9 cellular contexts compared by ENCODE assay signal in genomic region chr17:38761612-38762011, GRCh38. TPM values are rescaled to one million over a fixed set of nuclear protein-coding genes. Genes with fewer than 3 reads are reported as not detected.
A peak's percentile ranks its signal among the peaks of the same experiment; 100 is the strongest.
DNase-seq lines count a peak whose midpoint lies in the region; ATAC-seq, FAIRE-seq and TF ChIP-seq lines count a peak whose summit lies in the region.
"Had no signal": no experiment of that assay in that cellular context is flagged by ENCODE, and none has a peak within 500 bp of the region (broad histone marks: within the 10 kb centered on the region; RNA-seq: fewer than 3 reads in every experiment).

No MANE protein-coding gene starts in this region.

- H3K9me3 Mint-ChIP-seq in progenitor cell of endocrine pancreas (ENCODE audit: low read depth), result no peaks in the 10 kb centered on the region

- H3K9me1 ChIP-seq in K562 (ENCODE audit: control insufficient read depth, insufficient read depth, low read length), result no peaks in the 10 kb centered on the region

- H3K27ac ChIP-seq in K562 (ENCODE audit: extremely low read depth, low read depth, low read length), result no peak overlapping the region
- H3K27ac ChIP-seq: BLaER1 had no signal

- no peaks in the 10 kb centered on the region for H3K27me3 Mint-ChIP-seq in progenitor cell of endocrine pancreas

- POLR2A ChIA-PET in K562 (lab: Yijun Ruan, JAX), result interaction anchor here (0.7 to 1.2 kb wide), 4 partner anchors 10 to 92 kb away, joined by 3 to 6 read pairs (median 4); partner anchors contain the start of genes PSMB3 and RPL23

- no peak for FAIRE-seq in K562 (lab: Jason Lieb, UNC)

- 64% methylated on average over 4 of the region's 4 CpGs for WGBS in K562 (ENCODE audit: insufficient coverage, low coverage, missing lambda C conversion rate)

- no peaks in the 10 kb centered on the region for H3K9me3 ChIP-seq in K562 (replicated peaks; ENCODE audit: control insufficient read depth, insufficient read depth, low read depth, low read length)
- H3K9me3 ChIP-seq: BLaER1 had no signal

- H3K27me3 ChIP-seq in K562 (ENCODE audit: control insufficient read depth in 2 of 2, insufficient read depth in 2 of 2, low read length in 2 of 2), result no peaks in the 10 kb centered on the region
- H3K27me3 ChIP-seq: BLaER1 had no signal

- H4K20me1 ChIP-seq in K562 (replicated peaks; ENCODE audit: control insufficient read depth, insufficient read depth, low read length), result peaks cover 6% of the 10 kb centered on the region

- no peak overlapping the region for H3K4me2 ChIP-seq in K562 (ENCODE audit: insufficient read depth, low read length)
- H3K4me2 ChIP-seq: BLaER1 had no signal

- DNase-seq in NCI-H146 (lab: John Stamatoyannopoulos, UW) (peak; percentile 4), NCI-H146 treated with DMSO at 0.1 percent for 48 hours (lab: John Stamatoyannopoulos, UW; ENCODE audit: unreplicated experiment) (no peak), NCI-H82 (lab: John Stamatoyannopoulos, UW) (peak; percentile 85), K562 (ENCODE audit: extremely low read depth in 1 of 4, low spot score in 3 of 4) (peak; percentile 41 to 66 (median 52)), progenitor cell of endocrine pancreas (ENCODE audit: low spot score, unreplicated experiment) (no peak), DMS79 treated with DMSO at 0.1 percent for 48 hours (lab: John Stamatoyannopoulos, UW) (no peak), NCI-H1105 (lab: John Stamatoyannopoulos, UW) (no peak)

- H2AFZ ChIP-seq in K562 (ENCODE audit: low read depth, low read length), result no peak overlapping the region

- H3K36me3 Mint-ChIP-seq in progenitor cell of endocrine pancreas (ENCODE audit: insufficient read depth), result peaks cover 27% of the 10 kb centered on the region

- CTCF ChIA-PET in K562 (lab: Yijun Ruan, JAX; ENCODE audit: low intra/inter-chr PET ratio), result interaction anchor here (0.6 kb wide), 1 partner anchor 101 kb away, joined by 3 read pairs; no protein-coding TSS in a partner anchor

- H3K36me3 ChIP-seq in K562 (ENCODE audit: control insufficient read depth, insufficient read depth, low read length), result peaks cover 90% of the 10 kb centered on the region

- intact Hi-C loops in K562 (cut with micrococcal nuclease), result no loop called here

- H3K4me1 ChIP-seq in K562 (replicated peaks in 1 of 2; ENCODE audit: control insufficient read depth in 2 of 2, insufficient read depth in 2 of 2, low read length in 2 of 2), result no peaks in the 10 kb centered on the region
- H3K4me1 ChIP-seq: BLaER1 had no signal

- no peak overlapping the region for H3K9ac ChIP-seq in K562 (ENCODE audit: insufficient read depth in 1 of 2, low read depth in 2 of 2, low read length in 2 of 2)
- H3K9ac ChIP-seq: BLaER1 had no signal

- peak in 1 of 2 experiments; percentile 61; a peak in 2 of 4 replicates for TF ChIP-seq RAD21 in K562 (CRISPR knock-in tag; conservative IDR thresholded peaks at IDR 0.05 in 1 of 2, IDR thresholded peaks at IDR 0.05 in 1 of 2)

- H3K4me3 Mint-ChIP-seq in progenitor cell of endocrine pancreas (ENCODE audit: low read depth), result no peak overlapping the region

- H3K79me2 ChIP-seq in K562 (ENCODE audit: control insufficient read depth, insufficient read depth, low read length), result no peaks in the 10 kb centered on the region

- no peak; the same call in 1 of the 2 replicates for TF ChIP-seq POLR2A in K562 (conservative IDR thresholded peaks at IDR 0.05)

- peak; percentile 90 for ATAC-seq in K562
- no peak for ATAC-seq in HG02763 (IDR thresholded peaks at IDR 0.05; ENCODE audit: unreplicated experiment)

- H3K27ac Mint-ChIP-seq in progenitor cell of endocrine pancreas, result peak overlapping the region; percentile 35

- H3K4me1 Mint-ChIP-seq in progenitor cell of endocrine pancreas (ENCODE audit: low read depth), result no peaks in the 10 kb centered on the region

- in situ Hi-C loops in K562 (cut with MboI), result no loop called here

- no TSS peak for BruUV-seq in K562 (replicated peaks; lab: Mats Ljungman, UMichigan)

- no peak overlapping the region for H3K4me3 ChIP-seq in K562
- H3K4me3 ChIP-seq: BLaER1 had no signal

- no peak for TF ChIP-seq EP300 in K562 (IDR thresholded peaks at IDR 0.05; ENCODE audit: low read length)

- TF ChIP-seq CTCF in K562 (IDR thresholded peaks at IDR 0.05 in 2 of 3, conservative IDR thresholded peaks at IDR 0.05 in 1 of 3; ENCODE audit: insufficient read depth in 2 of 3, low read depth in 1 of 3, low read length in 3 of 3), result peak; percentile 62 to 77 (median 69)
- peak; percentile 39 for TF ChIP-seq CTCF in progenitor cell of endocrine pancreas (IDR thresholded peaks at IDR 0.05; ENCODE audit: unreplicated experiment)

RNA-seq across cellular contexts. Expression of gene PSMB3, which starts 9.1 kb away (rescaled TPM):
- 28.6 and 81.3 TPM in 2 replicates for total RNA-seq in K562 (2011; cell fraction: chromatin; rRNA removed; ENCODE audit: low replicate concordance)
- 130 and 156 TPM in 2 replicates for total RNA-seq in K562 (2011; cell fraction: nucleolus; rRNA removed)
- 96.8 and 111 TPM in 2 replicates for total RNA-seq in K562 (2011; cell fraction: nucleoplasm; rRNA removed)
- 509 and 525 TPM in 2 replicates for total RNA-seq in K562 (2014; rRNA removed)
- total RNA-seq in K562 (2014; rRNA removed; fragmentation: Illumina TruSeq; extraction: Trizol), result 498 and 574 TPM in 2 replicates
- total RNA-seq in K562 (2015; rRNA removed; fragmentation: Illumina TruSeq; extraction: Trizol), result 469 and 476 TPM in 2 replicates
- 460 and 522 TPM in 2 replicates for total RNA-seq in K562 (2021)
- 331 and 538 TPM in 2 replicates for polyA plus RNA-seq in K562 (2011; rRNA removed)
- polyA plus RNA-seq in K562 (2011; cell fraction: cytosol; rRNA removed), result 662 and 1,258 TPM in 2 replicates
- 149 and 186 TPM in 2 replicates for polyA plus RNA-seq in K562 (2011; cell fraction: nucleus; rRNA removed)
- 361 and 450 TPM in 2 replicates for polyA plus RNA-seq in K562 (2012)
- polyA plus RNA-seq in K562 (2014; fragmentation: Illumina TruSeq; extraction: Trizol), result 538 and 584 TPM in 2 replicates
- polyA plus RNA-seq in K562 (2014; fragmentation: Nextera tagmentation; extraction: Ambion mirVana), result 1,000 to 10,000 TPM; 2,413 to 2,775 TPM
- 729 and 824 TPM in 2 replicates for polyA plus RNA-seq in K562 (2014; rRNA removed)
- 209 and 374 TPM in 2 replicates for polyA minus RNA-seq in K562 (2011; rRNA and poly(A)+ RNA removed)
- 99.7 and 217 TPM in 2 replicates for polyA minus RNA-seq in K562 (2011; cell fraction: cytosol; rRNA and poly(A)+ RNA removed)
- polyA minus RNA-seq in K562 (2011; cell fraction: nucleus; rRNA and poly(A)+ RNA removed), result 36.3 and 46.2 TPM in 2 replicates
- 134 and 138 TPM in 2 replicates for total RNA-seq in progenitor cell of endocrine pancreas

RNA-seq across cellular contexts. Expression of gene PCGF2, which starts 13.5 kb away (rescaled TPM):
- total RNA-seq in K562 (2011; cell fraction: chromatin; rRNA removed; ENCODE audit: low replicate concordance), result 12.2 and 22.3 TPM in 2 replicates
- 14.2 and 14.7 TPM in 2 replicates for total RNA-seq in K562 (2011; cell fraction: nucleolus; rRNA removed)
- total RNA-seq in K562 (2011; cell fraction: nucleoplasm; rRNA removed), result 12.9 and 19.9 TPM in 2 replicates
- total RNA-seq in K562 (2014; rRNA removed) (6.6 and 8.3 TPM in 2 replicates), K562 (2014; rRNA removed; fragmentation: Illumina TruSeq; extraction: Trizol) (3.0 and 3.7 TPM in 2 replicates), K562 (2015; rRNA removed; fragmentation: Illumina TruSeq; extraction: Trizol) (4.0 and 5.1 TPM in 2 replicates), K562 (2021) (33.4 and 33.7 TPM in 2 replicates), progenitor cell of endocrine pancreas (109 and 112 TPM in 2 replicates)
- polyA plus RNA-seq in K562 (2011; rRNA removed) (5.9 and 7.0 TPM in 2 replicates), K562 (2014; fragmentation: Illumina TruSeq; extraction: Trizol) (14.0 and 17.8 TPM in 2 replicates), K562 (2014; fragmentation: Nextera tagmentation; extraction: Ambion mirVana) (1 to 10 TPM; 1.3 to 1.4 TPM), K562 (2014; rRNA removed) (17.1 and 20.3 TPM in 2 replicates)
- polyA plus RNA-seq in K562 (2011; cell fraction: cytosol; rRNA removed), result 7.1 and 19.3 TPM in 2 replicates
- 12.9 and 33.2 TPM in 2 replicates for polyA plus RNA-seq in K562 (2011; cell fraction: nucleus; rRNA removed)
- 22.2 and 28.1 TPM in 2 replicates for polyA plus RNA-seq in K562 (2012)
- polyA minus RNA-seq in K562 (2011; rRNA and poly(A)+ RNA removed), result 4.2 and 5.7 TPM in 2 replicates
- 12.4 and 18.0 TPM in 2 replicates for polyA minus RNA-seq in K562 (2011; cell fraction: cytosol; rRNA and poly(A)+ RNA removed)
- 3.0 and 5.5 TPM in 2 replicates for polyA minus RNA-seq in K562 (2011; cell fraction: nucleus; rRNA and poly(A)+ RNA removed)

RNA-seq across cellular contexts. Expression of gene CISD3, which starts 31.5 kb away (rescaled TPM):
- 5.3 and 11.2 TPM in 2 replicates for total RNA-seq in K562 (2011; cell fraction: chromatin; rRNA removed; ENCODE audit: low replicate concordance)
- 8.9 and 9.2 TPM in 2 replicates for total RNA-seq in K562 (2011; cell fraction: nucleolus; rRNA removed)
- 10.9 and 12.7 TPM in 2 replicates for total RNA-seq in K562 (2011; cell fraction: nucleoplasm; rRNA removed)
- 21.7 and 29.6 TPM in 2 replicates for total RNA-seq in K562 (2014; rRNA removed)
- total RNA-seq in K562 (2014; rRNA removed; fragmentation: Illumina TruSeq; extraction: Trizol), result 7.2 and 11.7 TPM in 2 replicates
- 15.6 and 15.7 TPM in 2 replicates for total RNA-seq in K562 (2015; rRNA removed; fragmentation: Illumina TruSeq; extraction: Trizol)
- 60.7 and 78.7 TPM in 2 replicates for total RNA-seq in K562 (2021)
- polyA plus RNA-seq in K562 (2011; rRNA removed), result 13.0 and 20.5 TPM in 2 replicates
- polyA plus RNA-seq in K562 (2011; cell fraction: cytosol; rRNA removed), result 7.8 and 30.3 TPM in 2 replicates
- polyA plus RNA-seq in K562 (2011; cell fraction: nucleus; rRNA removed), result 6.0 and 11.9 TPM in 2 replicates
- polyA plus RNA-seq in K562 (2012), result 25.2 and 31.6 TPM in 2 replicates
- polyA plus RNA-seq in K562 (2014; fragmentation: Illumina TruSeq; extraction: Trizol), result 15.0 and 29.4 TPM in 2 replicates
- 10 to 100 TPM in 1 of 2 experiments, 1 to 10 TPM in 1; 5.0 to 10.7 TPM for polyA plus RNA-seq in K562 (2014; fragmentation: Nextera tagmentation; extraction: Ambion mirVana)
- 38.9 and 57.5 TPM in 2 replicates for polyA plus RNA-seq in K562 (2014; rRNA removed)
- polyA minus RNA-seq in K562 (2011; rRNA and poly(A)+ RNA removed), result 2.4 and 3.5 TPM in 2 replicates
- polyA minus RNA-seq in K562 (2011; cell fraction: cytosol; rRNA and poly(A)+ RNA removed), result 4.8 and 12.4 TPM in 2 replicates
- 2.6 and 3.9 TPM in 2 replicates for polyA minus RNA-seq in K562 (2011; cell fraction: nucleus; rRNA and poly(A)+ RNA removed)
- 5.1 and 5.9 TPM in 2 replicates for total RNA-seq in progenitor cell of endocrine pancreas

RNA-seq across cellular contexts. Expression of gene PIP4K2B, which starts 37.7 kb away (rescaled TPM):
- 27.6 and 39.9 TPM in 2 replicates for total RNA-seq in K562 (2011; cell fraction: chromatin; rRNA removed; ENCODE audit: low replicate concordance)
- 17.5 and 18.2 TPM in 2 replicates for total RNA-seq in K562 (2011; cell fraction: nucleolus; rRNA removed)
- 23.2 and 28.6 TPM in 2 replicates for total RNA-seq in K562 (2011; cell fraction: nucleoplasm; rRNA removed)
- total RNA-seq in K562 (2014; rRNA removed) (14.4 and 18.1 TPM in 2 replicates), K562 (2014; rRNA removed; fragmentation: Illumina TruSeq; extraction: Trizol) (24.0 and 24.1 TPM in 2 replicates), K562 (2015; rRNA removed; fragmentation: Illumina TruSeq; extraction: Trizol) (27.9 and 29.3 TPM in 2 replicates), K562 (2021) (25.8 and 29.9 TPM in 2 replicates), progenitor cell of endocrine pancreas (66.8 and 77.8 TPM in 2 replicates)
- polyA plus RNA-seq in K562 (2011; rRNA removed) (16.6 and 23.0 TPM in 2 replicates), K562 (2014; fragmentation: Illumina TruSeq; extraction: Trizol) (25.5 and 29.6 TPM in 2 replicates), K562 (2014; fragmentation: Nextera tagmentation; extraction: Ambion mirVana) (1 to 10 TPM; 3.7 to 5.7 TPM), K562 (2014; rRNA removed) (17.9 and 27.2 TPM in 2 replicates)
- 14.6 and 27.3 TPM in 2 replicates for polyA plus RNA-seq in K562 (2011; cell fraction: cytosol; rRNA removed)
- 34.1 and 43.1 TPM in 2 replicates for polyA plus RNA-seq in K562 (2011; cell fraction: nucleus; rRNA removed)
- polyA plus RNA-seq in K562 (2012), result 19.7 and 23.1 TPM in 2 replicates
- 35.1 and 73.8 TPM in 2 replicates for polyA minus RNA-seq in K562 (2011; rRNA and poly(A)+ RNA removed)
- 15.0 and 21.8 TPM in 2 replicates for polyA minus RNA-seq in K562 (2011; cell fraction: cytosol; rRNA and poly(A)+ RNA removed)
- 7.5 and 10.6 TPM in 2 replicates for polyA minus RNA-seq in K562 (2011; cell fraction: nucleus; rRNA and poly(A)+ RNA removed)

RNA-seq across cellular contexts. Expression of gene MLLT6, which starts 56.5 kb away (rescaled TPM):
- total RNA-seq in K562 (2011; cell fraction: chromatin; rRNA removed; ENCODE audit: low replicate concordance), result 330 and 658 TPM in 2 replicates
- 248 and 270 TPM in 2 replicates for total RNA-seq in K562 (2011; cell fraction: nucleolus; rRNA removed)
- 297 and 366 TPM in 2 replicates for total RNA-seq in K562 (2011; cell fraction: nucleoplasm; rRNA removed)
- total RNA-seq in K562 (2014; rRNA removed) (31.4 and 34.9 TPM in 2 replicates), K562 (2014; rRNA removed; fragmentation: Illumina TruSeq; extraction: Trizol) (17.4 and 18.4 TPM in 2 replicates), K562 (2015; rRNA removed; fragmentation: Illumina TruSeq; extraction: Trizol) (22.7 and 23.6 TPM in 2 replicates), K562 (2021) (61.3 and 71.7 TPM in 2 replicates), progenitor cell of endocrine pancreas (147 and 155 TPM in 2 replicates)
- polyA plus RNA-seq in K562 (2011; rRNA removed) (30.0 and 30.6 TPM in 2 replicates), K562 (2014; fragmentation: Illumina TruSeq; extraction: Trizol) (30.2 and 33.4 TPM in 2 replicates), K562 (2014; fragmentation: Nextera tagmentation; extraction: Ambion mirVana) (1 to 10 TPM; 3.1 to 3.4 TPM), K562 (2014; rRNA removed) (47.8 and 55.0 TPM in 2 replicates)
- polyA plus RNA-seq in K562 (2011; cell fraction: cytosol; rRNA removed), result 11.8 and 25.6 TPM in 2 replicates
- polyA plus RNA-seq in K562 (2011; cell fraction: nucleus; rRNA removed), result 127 and 214 TPM in 2 replicates
- 36.2 and 46.8 TPM in 2 replicates for polyA plus RNA-seq in K562 (2012)
- polyA minus RNA-seq in K562 (2011; rRNA and poly(A)+ RNA removed), result 20.1 and 32.9 TPM in 2 replicates
- 13.9 and 19.0 TPM in 2 replicates for polyA minus RNA-seq in K562 (2011; cell fraction: cytosol; rRNA and poly(A)+ RNA removed)
- 52.0 and 68.0 TPM in 2 replicates for polyA minus RNA-seq in K562 (2011; cell fraction: nucleus; rRNA and poly(A)+ RNA removed)

Comparison
In these comparisons a context has a peak if more than half of its experiments do, and no peak if none do; other contexts are left out.
1. DNase-seq: peak in NCI-H146 (single experiment), NCI-H82 (single experiment) and K562 (4 of 4); none in NCI-H146 treated with DMSO at 0.1 percent for 48 hours (single experiment), progenitor cell of endocrine pancreas (single experiment), DMS79 treated with DMSO at 0.1 percent for 48 hours (single experiment) and NCI-H1105 (single experiment).